In the genomic region with DNA sequence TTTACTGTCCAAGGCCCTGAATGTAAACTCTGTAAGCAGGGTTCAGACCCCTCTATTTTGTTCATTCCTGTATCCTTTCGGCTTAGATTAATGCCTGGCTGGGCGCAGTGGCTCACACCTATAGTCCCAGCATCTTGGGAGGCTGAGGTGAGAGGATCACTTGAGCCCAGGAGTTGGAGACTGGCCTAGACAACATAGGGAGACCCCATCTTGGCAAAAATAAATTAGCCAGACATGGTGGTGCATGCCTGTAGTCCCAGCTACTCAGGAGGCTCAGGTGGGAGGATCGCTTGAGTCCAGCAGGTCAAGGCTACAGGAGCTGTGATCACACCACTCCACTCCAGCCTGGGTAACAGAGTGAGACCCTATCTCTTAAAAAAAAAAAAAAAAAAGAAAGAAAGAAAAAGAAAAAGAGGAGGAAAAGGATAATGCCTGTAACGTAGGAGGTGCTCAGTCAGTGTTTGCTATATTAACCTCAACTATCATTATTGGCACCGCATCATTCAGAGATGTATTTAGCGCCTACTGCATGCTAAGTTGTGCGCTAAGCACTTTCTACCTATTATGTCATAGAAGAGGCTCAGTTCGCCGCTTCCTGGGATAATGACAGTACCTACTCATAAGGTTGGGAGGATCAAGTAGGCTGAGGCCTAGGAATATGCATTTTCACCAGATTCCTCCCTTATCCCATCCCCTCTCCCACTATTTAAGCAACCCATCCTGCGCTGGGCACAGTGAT, we compare ENCODE assay signal across 10 cellular contexts. TPM values are rescaled to one million over a fixed set of nuclear protein-coding genes. Genes with fewer than 3 reads are reported as not detected.
DNase-seq lines count a peak whose midpoint lies in the region; ATAC-seq and TF ChIP-seq lines count a peak whose summit lies in the region.
"Had no signal": no experiment of that assay in that cellular context is flagged by ENCODE, and none has a peak within 500 bp of the region (broad histone marks: within the 10 kb centered on the region; RNA-seq: fewer than 3 reads in every experiment).

No MANE protein-coding gene starts in this region.

- ATAC-seq in activated T-cell treated with anti-CD3 and anti-CD28 coated beads, Interleukin-2, amount 50 U/mL, for 4 hours: no peak
- no peak for ATAC-seq in activated T-cell treated with anti-CD3 and anti-CD28 coated beads, Interleukin-2, amount 50 U/mL, for 72 hours (replicated peaks in 1 of 2)
- peak; percentile 0 to 1 for ATAC-seq in stimulated activated naive B cell treated with anti-CD40 and anti-IgM and Interleukin-4, amounts not matched to agents 10 μg/mL and 1 μg/mL and 100 μg/mL, for 72 hours (replicated peaks)
- no peak for ATAC-seq in omental fat pad (ENCODE audit: low FRiP score)
- ATAC-seq in HG03175 (IDR thresholded peaks at IDR 0.05; ENCODE audit: unreplicated experiment): no peak
- ATAC-seq: pancreas had no signal

- TF ChIP-seq CTCF in omental fat pad (IDR thresholded peaks at IDR 0.05): no peak

- no peak for DNase-seq in activated T-cell treated with anti-CD3 and anti-CD28 coated beads, Interleukin-2, amount 50 U/mL, for 4 hours
- no peak for DNase-seq in activated T-cell treated with anti-CD3 and anti-CD28 coated beads, Interleukin-2, amount 50 U/mL, for 1 hour
- DNase-seq in activated T-cell treated with anti-CD3 and anti-CD28 coated beads, Interleukin-2, amount 50 U/mL, for 72 hours: no peak
- peak; percentile 30 for DNase-seq in stimulated activated naive B cell treated with anti-CD40 and anti-IgM and Interleukin-4, amounts not matched to agents 10 μg/mL and 1 μg/mL and 100 μg/mL, for 72 hours
- DNase-seq in omental fat pad (ENCODE audit: low spot score): no peak
- DNase-seq: DMS79, pancreas had no signal

- H3K27me3 Mint-ChIP-seq in activated T-cell treated with anti-CD3 and anti-CD28 coated beads, Interleukin-2, amount 50 U/mL, for 4 hours (ENCODE audit: low read depth): no peaks in the 10 kb centered on the region
- H3K27me3 Mint-ChIP-seq in activated T-cell treated with anti-CD3 and anti-CD28 coated beads, Interleukin-2, amount 50 U/mL, for 72 hours (ENCODE audit: low read depth): no peaks in the 10 kb centered on the region
- H3K27me3 Mint-ChIP-seq in stimulated activated naive B cell treated with anti-CD40 and anti-IgM and Interleukin-4, amounts not matched to agents 10 μg/mL and 1 μg/mL and 100 μg/mL, for 72 hours: no peaks in the 10 kb centered on the region

- H3K4me3 Mint-ChIP-seq in activated T-cell treated with anti-CD3 and anti-CD28 coated beads, Interleukin-2, amount 50 U/mL, for 4 hours: peak overlapping the region; percentile 38
- H3K4me3 Mint-ChIP-seq in activated T-cell treated with anti-CD3 and anti-CD28 coated beads, Interleukin-2, amount 50 U/mL, for 72 hours: peak overlapping the region; percentile 85 to 99
- peak overlapping the region; percentile 49 to 95 for H3K4me3 Mint-ChIP-seq in stimulated activated naive B cell treated with anti-CD40 and anti-IgM and Interleukin-4, amounts not matched to agents 10 μg/mL and 1 μg/mL and 100 μg/mL, for 72 hours

- peak overlapping the region; percentile 100 for H3K27ac Mint-ChIP-seq in activated T-cell treated with anti-CD3 and anti-CD28 coated beads, Interleukin-2, amount 50 U/mL, for 72 hours
- peak overlapping the region; percentile 98 for H3K27ac Mint-ChIP-seq in stimulated activated naive B cell treated with anti-CD40 and anti-IgM and Interleukin-4, amounts not matched to agents 10 μg/mL and 1 μg/mL and 100 μg/mL, for 72 hours

- peaks cover 38% of the 10 kb centered on the region for H3K4me1 Mint-ChIP-seq in activated T-cell treated with anti-CD3 and anti-CD28 coated beads, Interleukin-2, amount 50 U/mL, for 4 hours (ENCODE audit: low read depth)
- peaks cover 70% of the 10 kb centered on the region for H3K4me1 Mint-ChIP-seq in activated T-cell treated with anti-CD3 and anti-CD28 coated beads, Interleukin-2, amount 50 U/mL, for 72 hours (ENCODE audit: low read depth)
- peaks cover 44 to 70% of the 10 kb centered on the region in 2 donors for H3K4me1 Mint-ChIP-seq in stimulated activated naive B cell treated with anti-CD40 and anti-IgM and Interleukin-4, amounts not matched to agents 10 μg/mL and 1 μg/mL and 100 μg/mL, for 72 hours

- no peaks in the 10 kb centered on the region for H3K9me3 Mint-ChIP-seq in activated T-cell treated with anti-CD3 and anti-CD28 coated beads, Interleukin-2, amount 50 U/mL, for 4 hours
- peaks cover 0 to 1% of the 10 kb centered on the region in 2 donors for H3K9me3 Mint-ChIP-seq in activated T-cell treated with anti-CD3 and anti-CD28 coated beads, Interleukin-2, amount 50 U/mL, for 72 hours
- peaks cover 0 to 4% of the 10 kb centered on the region in 2 donors for H3K9me3 Mint-ChIP-seq in stimulated activated naive B cell treated with anti-CD40 and anti-IgM and Interleukin-4, amounts not matched to agents 10 μg/mL and 1 μg/mL and 100 μg/mL, for 72 hours

- H3K36me3 Mint-ChIP-seq in activated T-cell treated with anti-CD3 and anti-CD28 coated beads, Interleukin-2, amount 50 U/mL, for 4 hours (ENCODE audit: insufficient read depth): peaks cover 28% of the 10 kb centered on the region
- peaks cover 17 to 35% of the 10 kb centered on the region in 2 donors for H3K36me3 Mint-ChIP-seq in activated T-cell treated with anti-CD3 and anti-CD28 coated beads, Interleukin-2, amount 50 U/mL, for 72 hours (ENCODE audit: insufficient read depth in 2 of 2)
- peaks cover 45 to 69% of the 10 kb centered on the region in 2 donors for H3K36me3 Mint-ChIP-seq in stimulated activated naive B cell treated with anti-CD40 and anti-IgM and Interleukin-4, amounts not matched to agents 10 μg/mL and 1 μg/mL and 100 μg/mL, for 72 hours

RNA-seq across cellular contexts. Expression of a gene that starts 5.0 kb away (rescaled TPM):
- total RNA-seq in activated T-cell treated with anti-CD3 and anti-CD28 coated beads, Interleukin-2, amount 50 U/mL, for 4 hours: 100 to 1,000 TPM; 112 to 148 (median 114) TPM
- total RNA-seq in activated T-cell treated with anti-CD3 and anti-CD28 coated beads, Interleukin-2, amount 50 U/mL, for 72 hours: 100 to 1,000 TPM in 1 of 2 donors, 10 to 100 TPM in 1; 93.7 to 126 TPM
- 10 to 100 TPM in 2 of 4 donors, 1 to 10 TPM in 2; 6.5 to 26.8 (median 18.0) TPM for total RNA-seq in omental fat pad

RNA-seq across cellular contexts. Expression of a gene that starts 18.2 kb away (rescaled TPM):
- not detected for total RNA-seq in activated T-cell treated with anti-CD3 and anti-CD28 coated beads, Interleukin-2, amount 50 U/mL, for 4 hours
- total RNA-seq in activated T-cell treated with anti-CD3 and anti-CD28 coated beads, Interleukin-2, amount 50 U/mL, for 72 hours: not detected
- total RNA-seq in omental fat pad: not detected
- total RNA-seq: LHCN-M2, mesenteric fat pad, pancreas had no signal

RNA-seq across cellular contexts. Expression of a gene that starts 22.5 kb away (rescaled TPM):
- total RNA-seq in activated T-cell treated with anti-CD3 and anti-CD28 coated beads, Interleukin-2, amount 50 U/mL, for 4 hours: not detected
- total RNA-seq in activated T-cell treated with anti-CD3 and anti-CD28 coated beads, Interleukin-2, amount 50 U/mL, for 72 hours: not detected
- not detected for total RNA-seq in omental fat pad
- total RNA-seq: LHCN-M2, mesenteric fat pad, pancreas had no signal

RNA-seq across cellular contexts. Expression of a gene that starts 25.3 kb away (rescaled TPM):
- not detected for total RNA-seq in activated T-cell treated with anti-CD3 and anti-CD28 coated beads, Interleukin-2, amount 50 U/mL, for 4 hours
- total RNA-seq in activated T-cell treated with anti-CD3 and anti-CD28 coated beads, Interleukin-2, amount 50 U/mL, for 72 hours: not detected
- total RNA-seq in omental fat pad: not detected
- total RNA-seq: LHCN-M2, mesenteric fat pad, pancreas had no signal

RNA-seq across cellular contexts. Expression of a gene that starts 30.2 kb away (rescaled TPM):
- total RNA-seq in activated T-cell treated with anti-CD3 and anti-CD28 coated beads, Interleukin-2, amount 50 U/mL, for 4 hours: not detected
- not detected for total RNA-seq in activated T-cell treated with anti-CD3 and anti-CD28 coated beads, Interleukin-2, amount 50 U/mL, for 72 hours
- not detected for total RNA-seq in omental fat pad
- total RNA-seq: LHCN-M2, mesenteric fat pad, pancreas had no signal

Comparison
In these comparisons a context has a peak if more than half of its experiments do, and no peak if none do; other contexts are left out.
1. ATAC-seq: peak in stimulated activated naive B cell treated with anti-CD40 and anti-IgM and Interleukin-4, amounts not matched to agents 10 μg/mL and 1 μg/mL and 100 μg/mL, for 72 hours (2 of 2); none in activated T-cell treated with anti-CD3 and anti-CD28 coated beads, Interleukin-2, amount 50 U/mL, for 4 hours (0 of 2), activated T-cell treated with anti-CD3 and anti-CD28 coated beads, Interleukin-2, amount 50 U/mL, for 72 hours (0 of 2), omental fat pad (single experiment) and HG03175 (single experiment).
2. H3K4me3 Mint-ChIP-seq: peak in every context shown above with its lines; median percentile 92 in activated T-cell treated with anti-CD3 and anti-CD28 coated beads, Interleukin-2, amount 50 U/mL, for 72 hours; 72 in stimulated activated naive B cell treated with anti-CD40 and anti-IgM and Interleukin-4, amounts not matched to agents 10 μg/mL and 1 μg/mL and 100 μg/mL, for 72 hours; 38 in activated T-cell treated with anti-CD3 and anti-CD28 coated beads, Interleukin-2, amount 50 U/mL, for 4 hours.